ENCODE assay signal across 1 cellular context in genomic region chr9:133701321-133701980, GRCh38.
TF ChIP-seq lines count a peak whose summit lies in the region.

No MANE protein-coding gene starts in this region.

TF ChIP-seq in GM23338, 12 proteins besides CTCF, POLR2A, EP300 and RAD21 (continued from another document):
- TF ChIP-seq CREB1 (CRISPR knock-in tag; IDR thresholded peaks at IDR 0.05; ENCODE audit: low read depth), result no peak
